12 cellular contexts compared by ENCODE assay signal in the genomic region with DNA sequence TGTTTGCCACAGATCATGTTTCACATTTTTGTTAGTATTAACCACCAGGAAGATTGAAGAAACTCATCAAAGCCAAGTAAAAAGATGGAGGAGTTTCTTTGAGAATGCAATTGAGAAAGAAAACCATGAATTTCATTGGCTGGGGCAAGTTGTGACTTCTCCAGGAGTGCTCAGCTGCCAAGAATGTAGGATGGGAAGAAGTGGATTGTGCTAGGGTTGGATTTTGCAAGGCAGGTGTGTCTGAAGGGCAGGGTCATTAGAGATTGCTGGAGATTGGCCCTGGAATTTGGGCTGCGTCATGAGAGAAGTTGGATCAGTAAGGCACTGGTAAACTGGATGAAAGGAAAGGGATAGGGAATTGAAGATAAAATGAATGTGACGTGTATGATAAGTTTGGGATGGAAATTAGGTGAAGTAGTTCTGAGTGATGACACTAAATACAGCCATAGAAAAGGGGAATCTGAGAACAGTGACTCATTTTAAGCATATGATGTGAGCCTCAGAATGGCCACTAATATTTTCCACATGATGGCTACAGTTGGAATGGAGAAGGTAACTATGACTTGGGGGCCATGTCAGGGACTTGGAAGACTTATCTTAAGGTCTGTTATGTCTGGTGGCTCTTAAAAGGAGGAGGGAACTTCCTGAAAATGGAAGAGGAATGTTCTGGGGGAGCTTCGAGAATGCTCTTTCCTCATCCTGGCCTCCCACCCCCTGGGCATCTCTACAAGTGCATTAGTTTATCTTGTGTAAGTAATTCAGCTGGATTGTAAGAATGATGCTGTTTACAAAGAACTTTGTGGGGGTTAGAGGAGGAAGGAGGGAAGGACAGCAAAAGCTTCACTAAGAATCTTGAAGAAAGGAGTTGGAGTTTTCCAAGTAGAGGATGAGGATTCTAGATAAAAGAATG. TPM values are rescaled to one million over a fixed set of nuclear protein-coding genes. Genes with fewer than 3 reads are reported as not detected.
DNase-seq lines count a peak whose midpoint lies in the region; ATAC-seq, FAIRE-seq and TF ChIP-seq lines count a peak whose summit lies in the region.
"Had no signal": no experiment of that assay in that cellular context is flagged by ENCODE, and none has a peak within 500 bp of the region (broad histone marks: within the 10 kb centered on the region; RNA-seq: fewer than 3 reads in every experiment).

No MANE protein-coding gene starts in this region.

- no peak for FAIRE-seq in astrocyte (lab: Jason Lieb, UNC)

- no peaks in the 10 kb centered on the region for H3K79me2 ChIP-seq in astrocyte (ENCODE audit: insufficient read depth, low read length)
- H3K79me2 ChIP-seq in smooth muscle cell (ENCODE audit: low read depth): no peaks in the 10 kb centered on the region

- POLR2A ChIA-PET in activated CD8-positive, alpha-beta T cell treated with anti-CD3 and anti-CD28 coated beads for 36 hours (lab: Charles Lee): no interaction called here
- POLR2A ChIA-PET in activated CD8-positive, alpha-beta T cell treated with anti-CD3 and anti-CD28 coated beads, Interleukin-2, amount 10 ng/mL, durations not matched to agents 7 days and 5 days (lab: Charles Lee): no interaction called here

- TF ChIP-seq CTCF in activated CD8-positive, alpha-beta T cell treated with anti-CD3 and anti-CD28 coated beads for 36 hours (IDR thresholded peaks at IDR 0.05): no peak
- TF ChIP-seq CTCF in astrocyte (IDR thresholded peaks at IDR 0.05; ENCODE audit: insufficient read depth, low read depth, low read length): no peak
- TF ChIP-seq CTCF in smooth muscle cell (IDR thresholded peaks at IDR 0.05; ENCODE audit: borderline replicate concordance, insufficient read depth, poor library complexity, severe bottlenecking): no peak
- no peak for TF ChIP-seq CTCF in Calu3 (IDR thresholded peaks at IDR 0.05; ENCODE audit: unreplicated experiment)
- no peak for TF ChIP-seq CTCF in uterus (IDR thresholded peaks at IDR 0.05)

- H3K4me1 ChIP-seq in astrocyte (ENCODE audit: insufficient read depth, low read length): peaks cover 15% of the 10 kb centered on the region
- peaks cover 4% of the 10 kb centered on the region for H3K4me1 ChIP-seq in smooth muscle cell (ENCODE audit: low read depth)
- no peaks in the 10 kb centered on the region for H3K4me1 ChIP-seq in uterus
- H3K4me1 ChIP-seq: SJCRH30 had no signal

- ATAC-seq in activated CD8-positive, alpha-beta T cell treated with anti-CD3 and anti-CD28 coated beads for 36 hours: peak; percentile 80
- ATAC-seq in activated CD8-positive, alpha-beta T cell treated with anti-CD3 and anti-CD28 coated beads, Interleukin-2, amount 10 ng/mL, durations not matched to agents 7 days and 5 days: no peak
- ATAC-seq in HG03354 (IDR thresholded peaks at IDR 0.05; ENCODE audit: poor library complexity, severe bottlenecking, unreplicated experiment): peak; percentile 61
- ATAC-seq in GM21737 (IDR thresholded peaks at IDR 0.05; ENCODE audit: unreplicated experiment): no peak

- no TSS peak for BruUV-seq in Calu3 (replicated peaks; lab: Mats Ljungman, UMichigan)

- peaks cover 12% of the 10 kb centered on the region for H3F3A ChIP-seq in smooth muscle cell (ENCODE audit: low read depth)

- H3K9me3 ChIP-seq in astrocyte (ENCODE audit: insufficient read depth, low read depth, low read length) (no peaks in the 10 kb centered on the region), smooth muscle cell (replicated peaks; ENCODE audit: low read depth) (no peaks in the 10 kb centered on the region), uterus (no peaks in the 10 kb centered on the region)
- H3K9me3 ChIP-seq: SJCRH30 had no signal

- intact Hi-C loops in activated CD8-positive, alpha-beta T cell treated with anti-CD3 and anti-CD28 coated beads for 36 hours (cut with micrococcal nuclease): no loop called here
- intact Hi-C loops in Calu3 (cut with micrococcal nuclease; ENCODE audit: unreplicated experiment): loop anchor here (1.0 kb wide), 1 partner anchor 34 kb away; no protein-coding TSS in a partner anchor
- intact Hi-C loops in uterus (cut with DNase I; ENCODE audit: low total_unique reads): no loop called here

- no peak overlapping the region for H3K27ac ChIP-seq in astrocyte (ENCODE audit: low read depth, low read length)
- H3K27ac ChIP-seq in smooth muscle cell (ENCODE audit: low read depth): peak overlapping the region; percentile 78
- H3K27ac ChIP-seq in uterus: no peak overlapping the region
- H3K27ac ChIP-seq: SJCRH30 had no signal

- 58% methylated on average over 3 of the region's 3 CpGs for WGBS in smooth muscle cell (ENCODE audit: low lambda C conversion rate)

- no peak for TF ChIP-seq POLR2A in uterus (IDR thresholded peaks at IDR 0.05)

- H3K9ac ChIP-seq in astrocyte (ENCODE audit: low read length): no peak overlapping the region
- H3K9ac ChIP-seq in smooth muscle cell (ENCODE audit: low read depth): no peak overlapping the region

- DNase-seq in activated CD8-positive, alpha-beta T cell treated with anti-CD3 and anti-CD28 coated beads for 36 hours: peak; percentile 21
- no peak for DNase-seq in activated CD8-positive, alpha-beta T cell treated with anti-CD3 and anti-CD28 coated beads, Interleukin-2, amount 10 ng/mL, durations not matched to agents 7 days and 5 days
- peak; percentile 47 for DNase-seq in astrocyte (ENCODE audit: low read depth)
- DNase-seq in smooth muscle cell (lab: John Stamatoyannopoulos, UW; ENCODE audit: unreplicated experiment): no peak
- no peak for DNase-seq in Calu3
- DNase-seq in uterus: no peak
- DNase-seq: NCI-H2081, SJCRH30 had no signal

- no peak overlapping the region for H3K4me3 Mint-ChIP-seq in activated CD8-positive, alpha-beta T cell treated with anti-CD3 and anti-CD28 coated beads for 36 hours
- H3K4me3 Mint-ChIP-seq in activated CD8-positive, alpha-beta T cell treated with anti-CD3 and anti-CD28 coated beads, Interleukin-2, amount 10 ng/mL, durations not matched to agents 7 days and 5 days: no peak overlapping the region
- H3K4me3 Mint-ChIP-seq in astrocyte (ENCODE audit: unreplicated experiment) (no peak overlapping the region), Calu3 (ENCODE audit: low read depth, unreplicated experiment) (no peak overlapping the region)

- H3K36me3 ChIP-seq in astrocyte (ENCODE audit: insufficient read depth, low read length) (peaks cover 6% of the 10 kb centered on the region), smooth muscle cell (ENCODE audit: low read depth) (no peaks in the 10 kb centered on the region), uterus (no peaks in the 10 kb centered on the region)

- H2AFZ ChIP-seq in astrocyte (ENCODE audit: low read depth, low read length) (no peak overlapping the region), smooth muscle cell (ENCODE audit: low read depth) (no peak overlapping the region)

- no peaks in the 10 kb centered on the region for H4K20me1 ChIP-seq in astrocyte (ENCODE audit: insufficient read depth, low read length)
- H4K20me1 ChIP-seq in smooth muscle cell (ENCODE audit: low read depth): no peaks in the 10 kb centered on the region

- H3K9me3 Mint-ChIP-seq in activated CD8-positive, alpha-beta T cell treated with anti-CD3 and anti-CD28 coated beads for 36 hours: no peaks in the 10 kb centered on the region
- no peaks in the 10 kb centered on the region for H3K9me3 Mint-ChIP-seq in activated CD8-positive, alpha-beta T cell treated with anti-CD3 and anti-CD28 coated beads, Interleukin-2, amount 10 ng/mL, durations not matched to agents 7 days and 5 days (ENCODE audit: insufficient read depth)
- H3K9me3 Mint-ChIP-seq in astrocyte (ENCODE audit: unreplicated experiment) (no peaks in the 10 kb centered on the region), Calu3 (ENCODE audit: low read depth, unreplicated experiment) (no peaks in the 10 kb centered on the region)

- H3K4me1 Mint-ChIP-seq in activated CD8-positive, alpha-beta T cell treated with anti-CD3 and anti-CD28 coated beads for 36 hours (ENCODE audit: low read depth): peaks cover 19% of the 10 kb centered on the region
- no peaks in the 10 kb centered on the region for H3K4me1 Mint-ChIP-seq in activated CD8-positive, alpha-beta T cell treated with anti-CD3 and anti-CD28 coated beads, Interleukin-2, amount 10 ng/mL, durations not matched to agents 7 days and 5 days (ENCODE audit: low read depth)
- H3K4me1 Mint-ChIP-seq in astrocyte (ENCODE audit: low read depth, unreplicated experiment) (peaks cover 36% of the 10 kb centered on the region), Calu3 (ENCODE audit: low read depth, unreplicated experiment) (peaks cover 37% of the 10 kb centered on the region)

- no peak overlapping the region for H3K4me2 ChIP-seq in astrocyte (ENCODE audit: low read length)
- peak overlapping the region; percentile 28 for H3K4me2 ChIP-seq in smooth muscle cell

- H3K27me3 ChIP-seq in astrocyte (ENCODE audit: insufficient read depth, low read length) (no peaks in the 10 kb centered on the region), smooth muscle cell (ENCODE audit: low read depth) (no peaks in the 10 kb centered on the region), uterus (no peaks in the 10 kb centered on the region)
- H3K27me3 ChIP-seq: SJCRH30 had no signal

- peaks cover 14% of the 10 kb centered on the region for H3K36me3 Mint-ChIP-seq in activated CD8-positive, alpha-beta T cell treated with anti-CD3 and anti-CD28 coated beads for 36 hours (ENCODE audit: low read depth)
- peaks cover 11% of the 10 kb centered on the region for H3K36me3 Mint-ChIP-seq in activated CD8-positive, alpha-beta T cell treated with anti-CD3 and anti-CD28 coated beads, Interleukin-2, amount 10 ng/mL, durations not matched to agents 7 days and 5 days (ENCODE audit: low read depth)
- H3K36me3 Mint-ChIP-seq in astrocyte (ENCODE audit: low read depth, unreplicated experiment) (peaks cover 10% of the 10 kb centered on the region), Calu3 (ENCODE audit: insufficient read depth, unreplicated experiment) (peaks cover 6% of the 10 kb centered on the region)

- H3K27ac Mint-ChIP-seq in activated CD8-positive, alpha-beta T cell treated with anti-CD3 and anti-CD28 coated beads for 36 hours: peak overlapping the region; percentile 9
- H3K27ac Mint-ChIP-seq in activated CD8-positive, alpha-beta T cell treated with anti-CD3 and anti-CD28 coated beads, Interleukin-2, amount 10 ng/mL, durations not matched to agents 7 days and 5 days: no peak overlapping the region
- H3K27ac Mint-ChIP-seq in astrocyte (ENCODE audit: unreplicated experiment): no peak overlapping the region
- H3K27ac Mint-ChIP-seq in Calu3 (ENCODE audit: unreplicated experiment): no peak overlapping the region

- no peaks in the 10 kb centered on the region for H3K27me3 Mint-ChIP-seq in activated CD8-positive, alpha-beta T cell treated with anti-CD3 and anti-CD28 coated beads for 36 hours
- H3K27me3 Mint-ChIP-seq in activated CD8-positive, alpha-beta T cell treated with anti-CD3 and anti-CD28 coated beads, Interleukin-2, amount 10 ng/mL, durations not matched to agents 7 days and 5 days (ENCODE audit: low read depth): no peaks in the 10 kb centered on the region
- H3K27me3 Mint-ChIP-seq in astrocyte (ENCODE audit: low read depth, unreplicated experiment) (no peaks in the 10 kb centered on the region), Calu3 (ENCODE audit: unreplicated experiment) (no peaks in the 10 kb centered on the region)

- H3K4me3 ChIP-seq in astrocyte (ENCODE audit: insufficient read depth, low read depth, low read length) (no peak overlapping the region), smooth muscle cell (no peak overlapping the region), uterus (no peak overlapping the region)
- H3K4me3 ChIP-seq: SJCRH30 had no signal

- CTCF ChIA-PET in activated CD8-positive, alpha-beta T cell treated with anti-CD3 and anti-CD28 coated beads for 36 hours (lab: Charles Lee): interaction anchor here (0.7 to 1.6 kb wide), 2 partner anchors 356 to 357 kb away, joined by 3 to 5 read pairs; no protein-coding TSS in a partner anchor
- CTCF ChIA-PET in activated CD8-positive, alpha-beta T cell treated with anti-CD3 and anti-CD28 coated beads, Interleukin-2, amount 10 ng/mL, durations not matched to agents 7 days and 5 days (lab: Charles Lee): interaction anchor here (0.8 to 1.4 kb wide), 2 partner anchors 357 kb away, joined by 3 to 5 read pairs; no protein-coding TSS in a partner anchor
- CTCF ChIA-PET in Calu3 (lab: Charles Lee): no interaction called here

RNA-seq across cellular contexts. Expression of gene ERVFRD-1, which starts 27.8 kb away (rescaled TPM):
- not detected for total RNA-seq in activated CD8-positive, alpha-beta T cell treated with anti-CD3 and anti-CD28 coated beads for 36 hours
- not detected for total RNA-seq in activated CD8-positive, alpha-beta T cell treated with anti-CD3 and anti-CD28 coated beads, Interleukin-2, amount 10 ng/mL, durations not matched to agents 7 days and 5 days
- not detected in 2 replicates for total RNA-seq in astrocyte
- 0.09 TPM in 1 of 2 replicates, not detected in the other for total RNA-seq in smooth muscle cell
- polyA plus RNA-seq in smooth muscle cell: 0.38 TPM in 1 of 2 replicates, not detected in the other
- total RNA-seq in Calu3 (2022): not detected in 2 replicates
- under 1 TPM in 2 of 4 donors, not detected in 2; 0.14 to 0.21 TPM for total RNA-seq in uterus
- total RNA-seq: activated CD8-positive, alpha-beta memory T cell treated with anti-CD3 and anti-CD28 coated beads for 36 hours; cerebellum; SJCRH30 had no signal

RNA-seq across cellular contexts. Expression of gene SMIM13, which starts 45.7 kb away (rescaled TPM):
- 1 to 10 TPM; 7.5 to 7.7 TPM for total RNA-seq in activated CD8-positive, alpha-beta T cell treated with anti-CD3 and anti-CD28 coated beads for 36 hours
- total RNA-seq in activated CD8-positive, alpha-beta T cell treated with anti-CD3 and anti-CD28 coated beads, Interleukin-2, amount 10 ng/mL, durations not matched to agents 7 days and 5 days: 10 to 100 TPM in 1 of 2 experiments, 1 to 10 TPM in 1; 9.5 to 10.1 TPM
- total RNA-seq in astrocyte: 23.7 and 24.2 TPM in 2 replicates
- 17.7 and 23.9 TPM in 2 replicates for total RNA-seq in smooth muscle cell
- 9.8 and 11.6 TPM in 2 replicates for polyA plus RNA-seq in smooth muscle cell
- total RNA-seq in Calu3 (2022): 9.8 and 10.5 TPM in 2 replicates
- 10 to 100 TPM in 2 of 4 donors, 1 to 10 TPM in 2; 4.4 to 25.2 (median 11.4) TPM for total RNA-seq in uterus

Comparison
In these comparisons a context has a peak if more than half of its experiments do, and no peak if none do; other contexts are left out.
1. ATAC-seq: peak in activated CD8-positive, alpha-beta T cell treated with anti-CD3 and anti-CD28 coated beads for 36 hours (single experiment) and HG03354 (single experiment); none in activated CD8-positive, alpha-beta T cell treated with anti-CD3 and anti-CD28 coated beads, Interleukin-2, amount 10 ng/mL, durations not matched to agents 7 days and 5 days (single experiment) and GM21737 (single experiment).
2. DNase-seq: peak in activated CD8-positive, alpha-beta T cell treated with anti-CD3 and anti-CD28 coated beads for 36 hours (single experiment) and astrocyte (single experiment); none in activated CD8-positive, alpha-beta T cell treated with anti-CD3 and anti-CD28 coated beads, Interleukin-2, amount 10 ng/mL, durations not matched to agents 7 days and 5 days (single experiment), smooth muscle cell (single experiment), Calu3 (single experiment) and uterus (0 of 2).